8 cellular contexts compared by ENCODE assay signal in genomic region chr17:81917565-81918332, GRCh38. TPM values are rescaled to one million over a fixed set of nuclear protein-coding genes. Genes with fewer than 3 reads are reported as not detected.
DNase-seq lines count a peak whose midpoint lies in the region; ATAC-seq and TF ChIP-seq lines count a peak whose summit lies in the region.

Gene SIRT7 (minus strand): TSS chr17:81918176. CDS start chr17:81918131, 45 bp downstream.

- ATAC-seq in GM18909 (IDR thresholded peaks at IDR 0.05; ENCODE audit: poor library complexity, unreplicated experiment) (peak; percentile 62), HG03442 (IDR thresholded peaks at IDR 0.05; ENCODE audit: unreplicated experiment) (peak; percentile 62), right lobe of liver (peak; percentile 68 to 83 (median 74))

- peaks cover 0 to 49% (median 20%) of the 10 kb centered on the region in 4 donors for H3K4me1 ChIP-seq in right lobe of liver

- TF ChIP-seq POLR2A in right lobe of liver (IDR thresholded peaks at IDR 0.05) = peak; percentile 64

- DNase-seq in AG04449 (ENCODE audit: low read depth, low spot score) (no peak), NCI-H748 treated with DMSO at 0.1 percent for 48 hours (lab: John Stamatoyannopoulos, UW) (peak; percentile 59), dermis microvascular lymphatic vessel endothelial cell (ENCODE audit: low read depth in 2 of 2) (peak; percentile 40 to 73), right lobe of liver (peak; percentile 81 to 86 (median 85))
- DNase-seq in activated CD4-positive, alpha-beta T cell treated with anti-CD3 and anti-CD28 coated beads, Interleukin-2, amount 50 U/mL, for 48 hours = peak; percentile 72 to 75
- DNase-seq in stimulated activated CD4-positive, alpha-beta T cell treated with anti-CD3 and anti-CD28 coated beads, Interleukin-4, amount 100 ng/mL, for 4 hours = peak; percentile 79 to 80

- POLR2A ChIA-PET in AG04449 (lab: Yijun Ruan, JAX) = interaction anchor here (1.4 kb wide), 1 partner anchor 8 kb away, joined by 10 read pairs; no protein-coding TSS in a partner anchor

- CTCF ChIA-PET in AG04449 (lab: Yijun Ruan, JAX) = interaction anchor here (0.9 to 1.8 kb wide), 5 partner anchors 10 to 112 kb away, joined by 3 to 8 read pairs (median 3); partner anchors contain the start of gene MAFG

- no peaks in the 10 kb centered on the region for H3K27me3 ChIP-seq in right lobe of liver

- H3K9me3 ChIP-seq in right lobe of liver = no peaks in the 10 kb centered on the region

- TF ChIP-seq CTCF in AG04449 (IDR thresholded peaks at IDR 0.05; ENCODE audit: insufficient read depth, low read length, missing control alignments) (no peak), right lobe of liver (IDR thresholded peaks at IDR 0.05) (no peak)

- H3K27ac ChIP-seq in right lobe of liver = peak within 1 kb of the TSS in 2 of 3 donors; percentile 44 to 60

- H3K4me3 ChIP-seq in AG04449 (ENCODE audit: low read depth, low read length) (peak within 1 kb of the TSS; percentile 69), right lobe of liver (peak within 1 kb of the TSS; percentile 83 to 89 (median 87))

- WGBS in right lobe of liver (ENCODE audit: insufficient coverage, low coverage, low lambda C conversion rate, missing lambda C conversion rate) = 2% methylated on average over 38 of the region's 94 CpGs

- intact Hi-C loops in right lobe of liver (cut with DNase I) = no loop called here

- peaks cover 0 to 36% (median 17%) of the 10 kb centered on the region in 4 donors for H3K36me3 ChIP-seq in right lobe of liver

RNA-seq across cellular contexts. Expression of gene SIRT7, which starts in this region (rescaled TPM):
- total RNA-seq in dermis microvascular lymphatic vessel endothelial cell = 11.9 and 12.3 TPM in 2 replicates
- 10 to 100 TPM in 4 of 6 experiments, 1 to 10 TPM in 2; 7.4 to 15.0 (median 12.2) TPM for total RNA-seq in right lobe of liver
